11 cellular contexts compared by ENCODE assay signal in the genomic region with DNA sequence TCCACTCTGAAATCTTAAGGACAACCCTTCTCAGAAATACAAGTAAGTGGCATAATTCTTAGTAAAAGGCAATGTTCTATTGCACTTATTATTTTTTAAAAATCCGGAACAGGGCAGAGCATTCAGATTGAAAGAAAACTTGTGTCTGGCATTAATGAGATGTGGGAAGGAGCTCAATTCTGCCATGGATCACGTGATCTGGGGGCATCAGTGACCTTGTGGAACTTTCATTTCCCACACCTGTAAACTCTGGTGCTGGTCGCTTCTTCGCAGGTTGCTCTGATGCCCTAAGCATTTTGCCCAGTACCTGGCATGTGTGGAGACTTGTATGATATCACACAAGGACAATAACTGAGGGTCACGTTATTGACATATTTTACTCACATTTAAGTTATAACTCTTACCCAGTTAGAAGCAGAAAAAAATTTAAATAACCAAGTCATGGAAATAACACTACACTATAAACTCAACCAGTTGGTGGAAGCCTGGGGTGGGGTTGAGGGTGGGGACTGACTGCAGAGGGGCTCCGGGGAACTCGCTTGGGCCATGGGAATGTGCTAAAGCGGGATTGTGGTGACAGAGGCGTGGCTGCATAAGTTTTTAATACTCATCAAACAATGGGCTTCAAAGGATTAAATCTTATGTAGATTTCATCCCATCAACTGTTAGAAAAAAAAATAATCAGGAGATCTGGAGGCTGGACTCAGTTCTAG. TPM values are rescaled to one million over a fixed set of nuclear protein-coding genes. Genes with fewer than 3 reads are reported as not detected.
DNase-seq lines count a peak whose midpoint lies in the region; ATAC-seq and TF ChIP-seq lines count a peak whose summit lies in the region.
"Had no signal": no experiment of that assay in that cellular context is flagged by ENCODE, and none has a peak within 500 bp of the region (broad histone marks: within the 10 kb centered on the region; RNA-seq: fewer than 3 reads in every experiment).

No MANE protein-coding gene starts in this region.

- CTCF ChIA-PET in CD4-positive, alpha-beta T cell (lab: Charles Lee), result interaction anchor here (1.1 to 6.8 kb wide), 4 partner anchors 9 to 228 kb away, joined by 3 to 35 read pairs (median 15); a partner anchor contains a TSS

- peaks cover 69% of the 10 kb centered on the region for H3K4me1 Mint-ChIP-seq in CD4-positive, alpha-beta T cell (ENCODE audit: low read depth)
- H3K4me1 Mint-ChIP-seq in brain, result no peaks in the 10 kb centered on the region
- peaks cover 11% of the 10 kb centered on the region for H3K4me1 Mint-ChIP-seq in mesothelial cell of epicardium

- peaks cover 3% of the 10 kb centered on the region for H3K9me3 Mint-ChIP-seq in CD4-positive, alpha-beta T cell
- no peaks in the 10 kb centered on the region for H3K9me3 Mint-ChIP-seq in brain
- H3K9me3 Mint-ChIP-seq in mesothelial cell of epicardium, result no peaks in the 10 kb centered on the region

- no peaks in the 10 kb centered on the region for H3K27me3 ChIP-seq in CD4-positive, alpha-beta T cell (ENCODE audit: control insufficient read depth, insufficient read depth, low read length)
- no peaks in the 10 kb centered on the region for H3K27me3 ChIP-seq in HAP-1 (ENCODE audit: low read depth)
- no peaks in the 10 kb centered on the region for H3K27me3 ChIP-seq in sigmoid colon
- H3K27me3 ChIP-seq in BE2C, result no peaks in the 10 kb centered on the region

- in situ Hi-C loops in HAP-1 (cut with MboI; ENCODE audit: low sequenced_read_pairs), result no loop called here

- H3K27ac Mint-ChIP-seq in CD4-positive, alpha-beta T cell, result peak overlapping the region; percentile 100
- peak overlapping the region in 3 of 5 experiments; percentile 55 to 70 (median 69) for H3K27ac Mint-ChIP-seq in brain
- no peak overlapping the region for H3K27ac Mint-ChIP-seq in mesothelial cell of epicardium

- POLR2A ChIA-PET in CD4-positive, alpha-beta T cell (lab: Charles Lee), result interaction anchor here (0.9 to 4.5 kb wide), 5 partner anchors 8 to 184 kb away, joined by 3 to 81 read pairs (median 20); a partner anchor contains a TSS

- TF ChIP-seq CTCF in CD4-positive, alpha-beta T cell (IDR thresholded peaks at IDR 0.05), result no peak
- TF ChIP-seq CTCF in brain (conservative IDR thresholded peaks at IDR 0.05) (no peak), sigmoid colon (IDR thresholded peaks at IDR 0.05) (no peak), BE2C (IDR thresholded peaks at IDR 0.05; ENCODE audit: low read depth, low read length) (no peak), mesothelial cell of epicardium (IDR thresholded peaks at IDR 0.05; ENCODE audit: unreplicated experiment) (no peak)

- no peak for TF ChIP-seq POLR2A in sigmoid colon (IDR thresholded peaks at IDR 0.05)

- peak overlapping the region; percentile 92 for H3K27ac ChIP-seq in CD4-positive, alpha-beta T cell (ENCODE audit: low read depth, low read length)
- peak overlapping the region; percentile 16 to 57 (median 50) for H3K27ac ChIP-seq in sigmoid colon
- H3K27ac ChIP-seq: PC-9 had no signal

- ATAC-seq in CD4-positive, alpha-beta T cell (ENCODE audit: poor library complexity), result no peak

- peaks cover 79% of the 10 kb centered on the region for H3K36me3 Mint-ChIP-seq in CD4-positive, alpha-beta T cell (ENCODE audit: low read depth)
- peaks cover 55% of the 10 kb centered on the region for H3K36me3 Mint-ChIP-seq in brain
- peaks cover 15% of the 10 kb centered on the region for H3K36me3 Mint-ChIP-seq in mesothelial cell of epicardium

- intact Hi-C loops in CD4-positive, alpha-beta T cell (cut with DNase I, micrococcal nuclease), result loop anchor here in 1 of 2 experiments (2.0 to 5.0 kb wide), 2 partner anchors 35 to 185 kb away; no protein-coding TSS in a partner anchor
- intact Hi-C loops in sigmoid colon (cut with DNase I), result no loop called here

- TF ChIP-seq EP300 in sigmoid colon (IDR thresholded peaks at IDR 0.05), result no peak

- no peak for DNase-seq in CD4-positive, alpha-beta T cell
- DNase-seq in HAP-1 (ENCODE audit: low spot score in 2 of 2) (peak; percentile 51 to 60), sigmoid colon (no peak), HCEC 1CT (no peak), BE2C (no peak), NCI-H1092 (lab: John Stamatoyannopoulos, UW) (no peak), mesothelial cell of epicardium (ENCODE audit: low spot score in 2 of 2, unreplicated experiment in 2 of 2) (no peak)
- DNase-seq: activated gamma-delta T cell, NCI-H2029, PC-9 had no signal

- H3K4me3 Mint-ChIP-seq in CD4-positive, alpha-beta T cell, result peak overlapping the region; percentile 83
- no peak overlapping the region for H3K4me3 Mint-ChIP-seq in brain
- no peak overlapping the region for H3K4me3 Mint-ChIP-seq in mesothelial cell of epicardium

- no peaks in the 10 kb centered on the region for H3K27me3 Mint-ChIP-seq in CD4-positive, alpha-beta T cell
- H3K27me3 Mint-ChIP-seq in brain (no peaks in the 10 kb centered on the region), mesothelial cell of epicardium (ENCODE audit: low read depth) (no peaks in the 10 kb centered on the region)

- WGBS in sigmoid colon, 2 donors, result 84 to 90% methylated on average over 9 of the region's 9 CpGs

- peaks cover 5% of the 10 kb centered on the region for H3K4me1 ChIP-seq in HAP-1
- peaks cover 0 to 20% (median 13%) of the 10 kb centered on the region in 4 donors for H3K4me1 ChIP-seq in sigmoid colon
- H3K4me1 ChIP-seq in BE2C, result no peaks in the 10 kb centered on the region

- H3K36me3 ChIP-seq in HAP-1 (replicated peaks) (no peaks in the 10 kb centered on the region; the same call in 1 of the 2 replicates), sigmoid colon (no peaks in the 10 kb centered on the region), BE2C (no peaks in the 10 kb centered on the region)

- H3K4me3 ChIP-seq in HAP-1, result no peak overlapping the region
- peak overlapping the region in 1 of 4 donors; percentile 11 for H3K4me3 ChIP-seq in sigmoid colon
- H3K4me3 ChIP-seq in BE2C (ENCODE audit: low read depth, low read length), result no peak overlapping the region
- H3K4me3 ChIP-seq: PC-9 had no signal

- H3K9me3 ChIP-seq in CD4-positive, alpha-beta T cell (ENCODE audit: control insufficient read depth, low read length), result no peaks in the 10 kb centered on the region
- H3K9me3 ChIP-seq in HAP-1 (no peaks in the 10 kb centered on the region), sigmoid colon (no peaks in the 10 kb centered on the region), BE2C (no peaks in the 10 kb centered on the region)

RNA-seq across cellular contexts. Expression of a gene that starts 36.6 kb away (rescaled TPM):
- 10 to 100 TPM; 76.7 to 77.8 TPM for total RNA-seq in CD4-positive, alpha-beta T cell
- 24.7 TPM for polyA plus RNA-seq in brain (ENCODE audit: insufficient read depth, low read depth, low replicate concordance)
- total RNA-seq in sigmoid colon, result 10 to 100 TPM; 16.1 to 24.2 (median 17.9) TPM
- polyA plus RNA-seq in sigmoid colon, result 1 to 10 TPM; 2.8 to 9.7 (median 8.4) TPM
- polyA plus RNA-seq in BE2C (2012; ENCODE audit: insufficient read depth, insufficient read length, low read depth), result 11.0 TPM
- total RNA-seq in mesothelial cell of epicardium, result 23.2 to 28.6 TPM (median 25.8 TPM) in 3 replicates

Comparison
In these comparisons a context has a peak if more than half of its experiments do, and no peak if none do; other contexts are left out.
1. DNase-seq: peak in HAP-1 (2 of 2); none in CD4-positive, alpha-beta T cell (0 of 10), sigmoid colon (single experiment), HCEC 1CT (single experiment), BE2C (single experiment), NCI-H1092 (single experiment) and mesothelial cell of epicardium (0 of 2).